ENCODE assay signal across 8 cellular contexts in genomic region chr13:27379694-27380596, GRCh38. TPM values are rescaled to one million over a fixed set of nuclear protein-coding genes. Genes with fewer than 3 reads are reported as not detected.
DNase-seq lines count a peak whose midpoint lies in the region; ATAC-seq and TF ChIP-seq lines count a peak whose summit lies in the region.

No MANE protein-coding gene starts in this region.

- ATAC-seq in right cardiac atrium (peak in 1 of 2 donors; percentile 49), GM21786 (IDR thresholded peaks at IDR 0.05; ENCODE audit: unreplicated experiment) (no peak), GM18868 (IDR thresholded peaks at IDR 0.05; ENCODE audit: unreplicated experiment) (no peak)

- H3K27ac ChIP-seq in right cardiac atrium (ENCODE audit: low read length): no peak overlapping the region

- intact Hi-C loops in right cardiac atrium (cut with DNase I): loop anchor here in 3 of 4 donors (5.0 to 10.0 kb wide), 2 partner anchors 155 to 447 kb away; no protein-coding TSS in a partner anchor

- H3K9me3 ChIP-seq in right cardiac atrium (ENCODE audit: control insufficient read depth, low read length): no peaks in the 10 kb centered on the region

- 30% methylated on average over 13 of the region's 13 CpGs for WGBS in right cardiac atrium

- no peaks in the 10 kb centered on the region for H3K9me3 Mint-ChIP-seq in activated naive CD4-positive, alpha-beta T cell treated with anti-CD3 and anti-CD28 coated beads, Interleukin-2, amount 50 U/mL, for 24 hours

- H3K4me3 Mint-ChIP-seq in activated naive CD4-positive, alpha-beta T cell treated with anti-CD3 and anti-CD28 coated beads, Interleukin-2, amount 50 U/mL, for 24 hours: no peak overlapping the region

- H3K4me1 ChIP-seq in right cardiac atrium (ENCODE audit: control insufficient read depth, insufficient read depth, low read length): no peaks in the 10 kb centered on the region

- H3K36me3 Mint-ChIP-seq in activated naive CD4-positive, alpha-beta T cell treated with anti-CD3 and anti-CD28 coated beads, Interleukin-2, amount 50 U/mL, for 24 hours: no peaks in the 10 kb centered on the region

- no peaks in the 10 kb centered on the region for H3K4me1 Mint-ChIP-seq in activated naive CD4-positive, alpha-beta T cell treated with anti-CD3 and anti-CD28 coated beads, Interleukin-2, amount 50 U/mL, for 24 hours

- H3K27me3 ChIP-seq in right cardiac atrium (ENCODE audit: control insufficient read depth, insufficient read depth): no peaks in the 10 kb centered on the region

- H3K4me3 ChIP-seq in right cardiac atrium (ENCODE audit: low read length): no peak overlapping the region

- H3K27ac Mint-ChIP-seq in activated naive CD4-positive, alpha-beta T cell treated with anti-CD3 and anti-CD28 coated beads, Interleukin-2, amount 50 U/mL, for 24 hours: peak overlapping the region; percentile 55

- DNase-seq in D341Med (ENCODE audit: low spot score): peak; percentile 60
- peak; percentile 50 for DNase-seq in RPMI8226
- DNase-seq in right cardiac atrium: peak; percentile 30 to 73 (median 64)
- peak; percentile 4 to 51 for DNase-seq in stimulated activated CD4-positive, alpha-beta T cell treated with anti-CD3 and anti-CD28 coated beads, Interleukin-12 subunit alpha, Interleukin-12 subunit beta, amount 100 ng/mL, for 24 hours (ENCODE audit: low read depth in 2 of 2)

- TF ChIP-seq EP300 in Ishikawa (IDR thresholded peaks at IDR 0.05; ENCODE audit: borderline replicate concordance): no peak

- peaks cover 1% of the 10 kb centered on the region for H3K27me3 Mint-ChIP-seq in activated naive CD4-positive, alpha-beta T cell treated with anti-CD3 and anti-CD28 coated beads, Interleukin-2, amount 50 U/mL, for 24 hours

- peak; percentile 64 for TF ChIP-seq RAD21 in Ishikawa (IDR thresholded peaks at IDR 0.05; ENCODE audit: low read depth)

TF ChIP-seq in Ishikawa, 13 proteins besides CTCF, POLR2A, EP300 and RAD21:
- TF ChIP-seq FOXM1 (IDR thresholded peaks at IDR 0.05; ENCODE audit: borderline replicate concordance, low read depth): no peak

RNA-seq across cellular contexts. Expression of gene GTF3A, which starts 44.5 kb away (rescaled TPM):
- 100 to 1,000 TPM; 149 to 204 (median 191) TPM for total RNA-seq in right cardiac atrium
- polyA plus RNA-seq in right cardiac atrium: 366 TPM
